In genomic region chr4:25857403-25857802, GRCh38 we compare ENCODE assay signal across 15 cellular contexts. TPM values are rescaled to one million over a fixed set of nuclear protein-coding genes. Genes with fewer than 3 reads are reported as not detected.
DNase-seq lines count a peak whose midpoint lies in the region; ATAC-seq, FAIRE-seq and TF ChIP-seq lines count a peak whose summit lies in the region.
"Had no signal": no experiment of that assay in that cellular context is flagged by ENCODE, and none has a peak within 500 bp of the region (broad histone marks: within the 10 kb centered on the region; RNA-seq: fewer than 3 reads in every experiment).

No MANE protein-coding gene starts in this region.

- H3K4me1 ChIP-seq in A673 (ENCODE audit: insufficient read depth, low read length, poor library complexity, severe bottlenecking) (peaks cover 22% of the 10 kb centered on the region), OCI-LY7 (ENCODE audit: insufficient read depth, low read length, poor library complexity, severe bottlenecking) (peaks cover 75% of the 10 kb centered on the region), endodermal cell (ENCODE audit: control insufficient read depth, insufficient read depth, low read length) (no peaks in the 10 kb centered on the region)
- H3K4me1 ChIP-seq: testis had no signal

- peaks cover 100% of the 10 kb centered on the region for H3K79me2 ChIP-seq in OCI-LY7 (ENCODE audit: insufficient read depth, low read depth, low read length)

- H3K4me3 ChIP-seq in A673 (ENCODE audit: low read depth, low read length, poor library complexity, severe bottlenecking) (no peak overlapping the region), GM06990 (replicated peaks; ENCODE audit: low read depth, low read length) (no peak overlapping the region), OCI-LY7 (ENCODE audit: low read depth, low read length, poor library complexity, severe bottlenecking) (peak overlapping the region; percentile 13), endodermal cell (ENCODE audit: low read length) (no peak overlapping the region)
- H3K4me3 ChIP-seq: HAP-1, testis had no signal

- peak; percentile 16 for DNase-seq in A673 (ENCODE audit: low spot score)
- DNase-seq in GM06990 (ENCODE audit: extremely low read depth, insufficient read length): no peak
- peak; percentile 51 for DNase-seq in OCI-LY7 (ENCODE audit: low spot score)
- DNase-seq in endodermal cell: no peak
- DNase-seq in frontal cortex (ENCODE audit: low spot score in 2 of 2): no peak
- DNase-seq in mucosa of gallbladder (ENCODE audit: low spot score): no peak
- DNase-seq in NCI-H2196 (lab: John Stamatoyannopoulos, UW; ENCODE audit: unreplicated experiment): no peak
- DNase-seq: NCI-H1105; stimulated activated CD4-positive, alpha-beta T cell treated with anti-CD3 and anti-CD28 coated beads, Interleukin-4, amount 100 ng/mL, for 24 hours; testis had no signal

- 0 out of 2 replicates have a peak, but pooled peaks have one; percentile 11 for TF ChIP-seq CTCF in A673 (conservative IDR thresholded peaks at IDR 0.05; ENCODE audit: low read depth, low read length)
- TF ChIP-seq CTCF in GM06990 (IDR thresholded peaks at IDR 0.05; ENCODE audit: insufficient read depth, low read length, poor library complexity, severe bottlenecking): peak; percentile 22
- peak; percentile 75 for TF ChIP-seq CTCF in OCI-LY7 (conservative IDR thresholded peaks at IDR 0.05; ENCODE audit: low read length)
- TF ChIP-seq CTCF in endodermal cell (conservative IDR thresholded peaks at IDR 0.05): peak; percentile 57

- H3K36me3 Mint-ChIP-seq in endodermal cell (ENCODE audit: low read depth): no peaks in the 10 kb centered on the region

- WGBS in endodermal cell (ENCODE audit: insufficient coverage in 1 of 2, insufficient read length in 1 of 2), 2 experiments: 95 to 100% methylated on average over 2 of the region's 2 CpGs

- no peak overlapping the region for H3K9ac ChIP-seq in endodermal cell (ENCODE audit: extremely low read depth, low read length, poor library complexity, severe bottlenecking)

- no TSS peak for BruUV-seq in A673 (replicated peaks; lab: Mats Ljungman, UMichigan)
- no TSS peak for BruUV-seq in OCI-LY7 (replicated peaks; lab: Mats Ljungman, UMichigan)

- H3K27ac Mint-ChIP-seq in endodermal cell: no peak overlapping the region
- H3K27ac Mint-ChIP-seq: activated naive CD4-positive, alpha-beta T cell treated with anti-CD3 and anti-CD28 coated beads, Interleukin-2, amount 50 U/mL, for 72 hours had no signal

- peak overlapping the region; percentile 54 for H3K4me2 ChIP-seq in OCI-LY7 (ENCODE audit: low read length)

- H3K9me3 Mint-ChIP-seq in endodermal cell: no peaks in the 10 kb centered on the region
- H3K9me3 Mint-ChIP-seq: activated naive CD4-positive, alpha-beta T cell treated with anti-CD3 and anti-CD28 coated beads, Interleukin-2, amount 50 U/mL, for 72 hours had no signal

- H3K27me3 ChIP-seq in A673 (replicated peaks; ENCODE audit: insufficient read depth, low read depth, low read length, poor library complexity) (no peaks in the 10 kb centered on the region), GM06990 (replicated peaks; ENCODE audit: control insufficient read depth, insufficient read depth, low read length) (no peaks in the 10 kb centered on the region), endodermal cell (ENCODE audit: control insufficient read depth, insufficient read depth, low read length, poor library complexity, severe bottlenecking) (peaks cover 21% of the 10 kb centered on the region)
- H3K27me3 ChIP-seq: testis had no signal

- CTCF ChIA-PET in A673 (lab: Charles Lee) (no interaction called here), OCI-LY7 (lab: Charles Lee; ENCODE audit: unreplicated experiment) (interaction anchor here (0.6 to 2.2 kb wide), 4 partner anchors 9 to 19 kb away, joined by 3 to 5 read pairs (median 4); no protein-coding TSS in a partner anchor)

- no peak overlapping the region for H3K27ac ChIP-seq in A673 (ENCODE audit: low read depth, low read length, poor library complexity, severe bottlenecking)
- H3K27ac ChIP-seq in OCI-LY7 (ENCODE audit: low read depth, low read length, poor library complexity, severe bottlenecking): no peak overlapping the region
- H3K27ac ChIP-seq in endodermal cell (ENCODE audit: low read depth, low read length): no peak overlapping the region
- H3K27ac ChIP-seq: testis, VCaP had no signal

- FAIRE-seq in frontal cortex (lab: Jason Lieb, UNC): no peak
- FAIRE-seq: D721Med had no signal

- no peak for ATAC-seq in GM18907 (IDR thresholded peaks at IDR 0.05; ENCODE audit: unreplicated experiment)
- ATAC-seq: activated naive CD4-positive, alpha-beta T cell treated with anti-CD3 and anti-CD28 coated beads, Interleukin-2, amount 50 U/mL, for 72 hours had no signal

- no peaks in the 10 kb centered on the region for H3K36me3 ChIP-seq in A673 (ENCODE audit: insufficient read depth, low read length, poor library complexity, severe bottlenecking)
- H3K36me3 ChIP-seq in GM06990 (ENCODE audit: control insufficient read depth, insufficient read depth, low read length): no peaks in the 10 kb centered on the region
- peaks cover 94% of the 10 kb centered on the region for H3K36me3 ChIP-seq in OCI-LY7 (ENCODE audit: insufficient read depth, low read length)
- no peaks in the 10 kb centered on the region for H3K36me3 ChIP-seq in endodermal cell (ENCODE audit: control insufficient read depth, insufficient read depth, low read length)
- H3K36me3 ChIP-seq: HAP-1 had no signal

- H3K27me3 Mint-ChIP-seq in endodermal cell (ENCODE audit: insufficient read depth): peaks cover 26% of the 10 kb centered on the region

- no peak overlapping the region for H2AFZ ChIP-seq in OCI-LY7 (ENCODE audit: low read length)

- no peak overlapping the region for H3K4me3 Mint-ChIP-seq in endodermal cell

- H3K9me3 ChIP-seq in A673 (ENCODE audit: low read depth, low read length, poor library complexity, severe bottlenecking) (no peaks in the 10 kb centered on the region), OCI-LY7 (ENCODE audit: low read length) (no peaks in the 10 kb centered on the region), endodermal cell (ENCODE audit: control insufficient read depth, low read length) (no peaks in the 10 kb centered on the region)
- H3K9me3 ChIP-seq: HAP-1, testis had no signal

- H3K4me1 Mint-ChIP-seq in endodermal cell: peaks cover 7% of the 10 kb centered on the region

- intact Hi-C loops in A673 (cut with micrococcal nuclease; ENCODE audit: unreplicated experiment) (no loop called here), OCI-LY7 (cut with micrococcal nuclease; ENCODE audit: unreplicated experiment) (loop anchor here (1.0 kb wide), 1 partner anchor 131 kb away; no protein-coding TSS in a partner anchor)

- POLR2A ChIA-PET in A673 (lab: Charles Lee; ENCODE audit: low non-redundant PET): no interaction called here
- POLR2A ChIA-PET in OCI-LY7 (lab: Charles Lee): interaction anchor here (1.2 to 4.5 kb wide), 3 partner anchors 9 to 20 kb away, joined by 3 to 97 read pairs (median 45); no protein-coding TSS in a partner anchor

- no peaks in the 10 kb centered on the region for H3K9me2 ChIP-seq in OCI-LY7 (ENCODE audit: insufficient read depth, low read length)

- peaks cover 47% of the 10 kb centered on the region; the same call in 1 of the 2 replicates for H4K20me1 ChIP-seq in OCI-LY7 (ENCODE audit: insufficient read depth, low read length)

RNA-seq across cellular contexts. Expression of gene SEL1L3, which starts 5.4 kb away (rescaled TPM):
- total RNA-seq in A673 (2021): 35.8 and 40.0 TPM in 2 replicates
- 173 and 180 TPM in 2 replicates for total RNA-seq in OCI-LY7 (2014; rRNA removed; shearing (Covaris generic))
- total RNA-seq in OCI-LY7 (2022): 301 and 313 TPM in 2 replicates
- total RNA-seq in endodermal cell: 10 to 100 TPM; 14.9 to 24.5 TPM
- polyA plus RNA-seq in endodermal cell (2013, experiment 1 of 2): 17.4 TPM
- polyA plus RNA-seq in endodermal cell (2013, experiment 2 of 2): 15.2 TPM
- total RNA-seq in frontal cortex: 87.2 TPM
- 221 TPM for total RNA-seq in mucosa of gallbladder

RNA-seq across cellular contexts. Expression of gene SMIM20, which starts 56.6 kb away (rescaled TPM):
- total RNA-seq in A673 (2021) (25.2 and 30.2 TPM in 2 replicates), OCI-LY7 (2022) (51.2 and 53.8 TPM in 2 replicates), endodermal cell (10 to 100 TPM; 35.9 to 40.8 TPM), frontal cortex (14.7 TPM), mucosa of gallbladder (34.0 TPM)
- total RNA-seq in OCI-LY7 (2014; rRNA removed; shearing (Covaris generic)): 33.4 and 44.0 TPM in 2 replicates
- 56.9 TPM for polyA plus RNA-seq in endodermal cell (2013, experiment 1 of 2)
- polyA plus RNA-seq in endodermal cell (2013, experiment 2 of 2): 55.2 TPM

Comparison
In these comparisons a context has a peak if more than half of its experiments do, and no peak if none do; other contexts are left out.
1. DNase-seq: peak in A673 (single experiment) and OCI-LY7 (single experiment); none in GM06990 (single experiment), endodermal cell (single experiment), frontal cortex (0 of 2), mucosa of gallbladder (single experiment) and NCI-H2196 (single experiment).
2. CTCF ChIP-seq: peak in every context shown above with its lines; median percentile 75 in OCI-LY7; 57 in endodermal cell; 22 in GM06990; 11 in A673.